Comparison of ENCODE assay signal across 1 cellular context in the genomic region with DNA sequence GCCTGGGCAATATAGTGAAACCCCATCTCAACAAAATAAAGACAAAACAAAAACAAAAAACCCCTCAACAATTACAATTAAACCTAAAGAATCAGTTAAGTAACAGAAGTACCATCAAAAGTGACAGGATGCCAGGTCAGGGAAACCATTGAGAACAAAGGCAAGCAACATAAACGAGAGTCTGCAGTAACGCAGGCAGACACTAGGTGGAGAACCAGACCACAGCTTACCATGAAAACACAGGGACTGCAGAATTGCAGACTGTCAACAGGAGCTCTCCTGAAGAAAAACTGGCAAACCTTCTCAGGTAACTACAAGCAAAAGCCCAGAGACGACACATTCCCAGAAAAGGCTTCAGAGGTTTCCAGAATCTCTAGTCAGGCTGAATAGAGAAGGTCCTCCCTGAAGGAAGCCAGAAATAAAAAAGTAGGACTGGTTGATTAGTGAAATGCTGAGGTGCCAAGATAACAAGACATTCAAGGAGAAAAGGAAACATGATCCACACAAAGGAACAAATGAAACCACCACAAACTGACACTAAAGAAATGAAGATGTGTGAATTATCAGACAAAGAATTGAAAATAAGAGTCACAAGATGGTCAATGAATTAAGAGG.
A peak's percentile ranks its signal among the peaks of the same experiment; 100 is the strongest.
TF ChIP-seq lines count a peak whose summit lies in the region.

No MANE protein-coding gene starts in this region.

TF ChIP-seq in H1, 55 proteins besides CTCF, POLR2A, EP300 and RAD21:
- TF ChIP-seq SP1 (IDR thresholded peaks at IDR 0.05; ENCODE audit: low read depth, low read length) (0 out of 2 replicates have a peak, but pooled peaks have one; percentile 21), TCF12 (IDR thresholded peaks at IDR 0.05; ENCODE audit: low read depth, low read length) (peak; percentile 46; the same call in 1 of the 2 replicates), SIN3A (conservative IDR thresholded peaks at IDR 0.05 in 1 of 2, IDR thresholded peaks at IDR 0.05 in 1 of 2; ENCODE audit: low read depth in 1 of 2, low read length in 2 of 2) (peak; percentile 58; a peak in 1 of 4 replicates), ASH2L (IDR thresholded peaks at IDR 0.05; ENCODE audit: low read length) (no peak), RBBP5 (IDR thresholded peaks at IDR 0.05; ENCODE audit: borderline replicate concordance, low read depth, low read length) (no peak), TAF1 (IDR thresholded peaks at IDR 0.05; ENCODE audit: low read depth, low read length) (no peak), YY1 (IDR thresholded peaks at IDR 0.05; ENCODE audit: low read depth, low read length) (0 out of 2 replicates have a peak, but pooled peaks have one; percentile 43), SIX5 (IDR thresholded peaks at IDR 0.05; ENCODE audit: low read depth, low read length) (no peak), SUZ12 (IDR thresholded peaks at IDR 0.05; ENCODE audit: low read length) (no peak), BRCA1 (IDR thresholded peaks at IDR 0.05; ENCODE audit: low read depth, low read length) (no peak), TAF7 (optimal IDR thresholded peaks at IDR 0.05; ENCODE audit: borderline replicate concordance, low read depth, low read length) (no peak), CTBP2 (IDR thresholded peaks at IDR 0.05; ENCODE audit: borderline replicate concordance, insufficient read depth, insufficient read length, low read length) (no peak), FOSL1 (IDR thresholded peaks at IDR 0.05; ENCODE audit: insufficient read depth, low read depth, low read length) (no peak)
- TF ChIP-seq, protein P1, sequence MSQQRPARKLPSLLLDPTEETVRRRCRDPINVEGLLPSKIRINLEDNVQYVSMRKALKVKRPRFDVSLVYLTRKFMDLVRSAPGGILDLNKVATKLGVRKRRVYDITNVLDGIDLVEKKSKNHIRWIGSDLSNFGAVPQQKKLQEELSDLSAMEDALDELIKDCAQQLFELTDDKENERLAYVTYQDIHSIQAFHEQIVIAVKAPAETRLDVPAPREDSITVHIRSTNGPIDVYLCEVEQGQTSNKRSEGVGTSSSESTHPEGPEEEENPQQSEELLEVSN (IDR thresholded peaks at IDR 0.05), result no peak
- TF ChIP-seq, protein P2, sequence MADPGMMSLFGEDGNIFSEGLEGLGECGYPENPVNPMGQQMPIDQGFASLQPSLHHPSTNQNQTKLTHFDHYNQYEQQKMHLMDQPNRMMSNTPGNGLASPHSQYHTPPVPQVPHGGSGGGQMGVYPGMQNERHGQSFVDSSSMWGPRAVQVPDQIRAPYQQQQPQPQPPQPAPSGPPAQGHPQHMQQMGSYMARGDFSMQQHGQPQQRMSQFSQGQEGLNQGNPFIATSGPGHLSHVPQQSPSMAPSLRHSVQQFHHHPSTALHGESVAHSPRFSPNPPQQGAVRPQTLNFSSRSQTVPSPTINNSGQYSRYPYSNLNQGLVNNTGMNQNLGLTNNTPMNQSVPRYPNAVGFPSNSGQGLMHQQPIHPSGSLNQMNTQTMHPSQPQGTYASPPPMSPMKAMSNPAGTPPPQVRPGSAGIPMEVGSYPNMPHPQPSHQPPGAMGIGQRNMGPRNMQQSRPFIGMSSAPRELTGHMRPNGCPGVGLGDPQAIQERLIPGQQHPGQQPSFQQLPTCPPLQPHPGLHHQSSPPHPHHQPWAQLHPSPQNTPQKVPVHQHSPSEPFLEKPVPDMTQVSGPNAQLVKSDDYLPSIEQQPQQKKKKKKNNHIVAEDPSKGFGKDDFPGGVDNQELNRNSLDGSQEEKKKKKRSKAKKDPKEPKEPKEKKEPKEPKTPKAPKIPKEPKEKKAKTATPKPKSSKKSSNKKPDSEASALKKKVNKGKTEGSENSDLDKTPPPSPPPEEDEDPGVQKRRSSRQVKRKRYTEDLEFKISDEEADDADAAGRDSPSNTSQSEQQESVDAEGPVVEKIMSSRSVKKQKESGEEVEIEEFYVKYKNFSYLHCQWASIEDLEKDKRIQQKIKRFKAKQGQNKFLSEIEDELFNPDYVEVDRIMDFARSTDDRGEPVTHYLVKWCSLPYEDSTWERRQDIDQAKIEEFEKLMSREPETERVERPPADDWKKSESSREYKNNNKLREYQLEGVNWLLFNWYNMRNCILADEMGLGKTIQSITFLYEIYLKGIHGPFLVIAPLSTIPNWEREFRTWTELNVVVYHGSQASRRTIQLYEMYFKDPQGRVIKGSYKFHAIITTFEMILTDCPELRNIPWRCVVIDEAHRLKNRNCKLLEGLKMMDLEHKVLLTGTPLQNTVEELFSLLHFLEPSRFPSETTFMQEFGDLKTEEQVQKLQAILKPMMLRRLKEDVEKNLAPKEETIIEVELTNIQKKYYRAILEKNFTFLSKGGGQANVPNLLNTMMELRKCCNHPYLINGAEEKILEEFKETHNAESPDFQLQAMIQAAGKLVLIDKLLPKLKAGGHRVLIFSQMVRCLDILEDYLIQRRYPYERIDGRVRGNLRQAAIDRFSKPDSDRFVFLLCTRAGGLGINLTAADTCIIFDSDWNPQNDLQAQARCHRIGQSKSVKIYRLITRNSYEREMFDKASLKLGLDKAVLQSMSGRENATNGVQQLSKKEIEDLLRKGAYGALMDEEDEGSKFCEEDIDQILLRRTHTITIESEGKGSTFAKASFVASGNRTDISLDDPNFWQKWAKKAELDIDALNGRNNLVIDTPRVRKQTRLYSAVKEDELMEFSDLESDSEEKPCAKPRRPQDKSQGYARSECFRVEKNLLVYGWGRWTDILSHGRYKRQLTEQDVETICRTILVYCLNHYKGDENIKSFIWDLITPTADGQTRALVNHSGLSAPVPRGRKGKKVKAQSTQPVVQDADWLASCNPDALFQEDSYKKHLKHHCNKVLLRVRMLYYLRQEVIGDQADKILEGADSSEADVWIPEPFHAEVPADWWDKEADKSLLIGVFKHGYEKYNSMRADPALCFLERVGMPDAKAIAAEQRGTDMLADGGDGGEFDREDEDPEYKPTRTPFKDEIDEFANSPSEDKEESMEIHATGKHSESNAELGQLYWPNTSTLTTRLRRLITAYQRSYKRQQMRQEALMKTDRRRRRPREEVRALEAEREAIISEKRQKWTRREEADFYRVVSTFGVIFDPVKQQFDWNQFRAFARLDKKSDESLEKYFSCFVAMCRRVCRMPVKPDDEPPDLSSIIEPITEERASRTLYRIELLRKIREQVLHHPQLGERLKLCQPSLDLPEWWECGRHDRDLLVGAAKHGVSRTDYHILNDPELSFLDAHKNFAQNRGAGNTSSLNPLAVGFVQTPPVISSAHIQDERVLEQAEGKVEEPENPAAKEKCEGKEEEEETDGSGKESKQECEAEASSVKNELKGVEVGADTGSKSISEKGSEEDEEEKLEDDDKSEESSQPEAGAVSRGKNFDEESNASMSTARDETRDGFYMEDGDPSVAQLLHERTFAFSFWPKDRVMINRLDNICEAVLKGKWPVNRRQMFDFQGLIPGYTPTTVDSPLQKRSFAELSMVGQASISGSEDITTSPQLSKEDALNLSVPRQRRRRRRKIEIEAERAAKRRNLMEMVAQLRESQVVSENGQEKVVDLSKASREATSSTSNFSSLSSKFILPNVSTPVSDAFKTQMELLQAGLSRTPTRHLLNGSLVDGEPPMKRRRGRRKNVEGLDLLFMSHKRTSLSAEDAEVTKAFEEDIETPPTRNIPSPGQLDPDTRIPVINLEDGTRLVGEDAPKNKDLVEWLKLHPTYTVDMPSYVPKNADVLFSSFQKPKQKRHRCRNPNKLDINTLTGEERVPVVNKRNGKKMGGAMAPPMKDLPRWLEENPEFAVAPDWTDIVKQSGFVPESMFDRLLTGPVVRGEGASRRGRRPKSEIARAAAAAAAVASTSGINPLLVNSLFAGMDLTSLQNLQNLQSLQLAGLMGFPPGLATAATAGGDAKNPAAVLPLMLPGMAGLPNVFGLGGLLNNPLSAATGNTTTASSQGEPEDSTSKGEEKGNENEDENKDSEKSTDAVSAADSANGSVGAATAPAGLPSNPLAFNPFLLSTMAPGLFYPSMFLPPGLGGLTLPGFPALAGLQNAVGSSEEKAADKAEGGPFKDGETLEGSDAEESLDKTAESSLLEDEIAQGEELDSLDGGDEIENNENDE (IDR thresholded peaks at IDR 0.05; ENCODE audit: insufficient replicate concordance, low read length), result no peak
- TF ChIP-seq, protein P3, sequence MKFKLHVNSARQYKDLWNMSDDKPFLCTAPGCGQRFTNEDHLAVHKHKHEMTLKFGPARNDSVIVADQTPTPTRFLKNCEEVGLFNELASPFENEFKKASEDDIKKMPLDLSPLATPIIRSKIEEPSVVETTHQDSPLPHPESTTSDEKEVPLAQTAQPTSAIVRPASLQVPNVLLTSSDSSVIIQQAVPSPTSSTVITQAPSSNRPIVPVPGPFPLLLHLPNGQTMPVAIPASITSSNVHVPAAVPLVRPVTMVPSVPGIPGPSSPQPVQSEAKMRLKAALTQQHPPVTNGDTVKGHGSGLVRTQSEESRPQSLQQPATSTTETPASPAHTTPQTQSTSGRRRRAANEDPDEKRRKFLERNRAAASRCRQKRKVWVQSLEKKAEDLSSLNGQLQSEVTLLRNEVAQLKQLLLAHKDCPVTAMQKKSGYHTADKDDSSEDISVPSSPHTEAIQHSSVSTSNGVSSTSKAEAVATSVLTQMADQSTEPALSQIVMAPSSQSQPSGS (IDR thresholded peaks at IDR 0.05; ENCODE audit: low read length), result no peak
